1 cellular context compared by ENCODE assay signal in the genomic region with DNA sequence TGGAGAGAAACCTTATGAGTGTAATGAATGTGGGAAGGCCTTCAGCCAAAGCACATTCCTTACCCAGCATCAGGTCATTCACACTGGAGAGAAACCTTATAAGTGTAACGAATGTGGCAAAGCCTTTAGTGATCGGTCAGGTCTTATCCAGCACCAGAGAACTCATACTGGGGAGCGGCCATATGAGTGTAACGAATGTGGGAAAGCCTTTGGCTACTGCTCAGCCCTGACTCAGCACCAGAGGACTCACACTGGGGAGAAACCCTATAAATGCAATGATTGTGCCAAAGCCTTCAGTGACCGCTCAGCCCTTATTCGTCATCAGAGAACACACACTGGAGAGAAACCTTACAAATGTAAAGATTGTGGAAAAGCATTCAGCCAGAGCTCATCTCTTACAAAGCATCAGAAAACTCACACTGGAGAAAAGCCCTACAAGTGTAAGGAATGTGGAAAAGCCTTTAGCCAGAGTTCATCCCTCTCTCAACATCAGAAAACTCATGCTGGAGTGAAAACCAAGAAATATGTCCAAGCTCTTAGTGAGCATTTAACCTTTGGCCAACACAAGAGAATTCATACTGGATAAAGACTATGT.
A peak's percentile ranks its signal among the peaks of the same experiment; 100 is the strongest.
TF ChIP-seq lines count a peak whose summit lies in the region.

No MANE protein-coding gene starts in this region.

TF ChIP-seq in H1, 55 proteins besides CTCF, POLR2A, EP300 and RAD21:
- TF ChIP-seq ZNF274 (IDR thresholded peaks at IDR 0.05; ENCODE audit: borderline replicate concordance, extremely low read depth, low read length) (peak; percentile 99), CBX5 (IDR thresholded peaks at IDR 0.05; ENCODE audit: low read depth, low read length) (no peak)
